In genomic region chr4:81919238-81919637, GRCh38 we compare ENCODE assay signal across 8 cellular contexts.
DNase-seq lines count a peak whose midpoint lies in the region; FAIRE-seq and TF ChIP-seq lines count a peak whose summit lies in the region.

No MANE protein-coding gene starts in this region.

- WGBS in iPS DF 6.9 (ENCODE audit: insufficient coverage, insufficient read length), result no CpG with 5 or more reads among the region's 4 CpGs

- H3K27me3 ChIP-seq in iPS DF 6.9 (ENCODE audit: control insufficient read depth, insufficient read depth, low read length), result no peaks in the 10 kb centered on the region

- no peaks in the 10 kb centered on the region for H3K4me1 ChIP-seq in iPS DF 6.9 (ENCODE audit: control insufficient read depth, insufficient read depth, low read length)

- DNase-seq in SIG-M5 treated with dmso at 0.1 percent for 504 hours (lab: John Stamatoyannopoulos, UW; ENCODE audit: unreplicated experiment), result peak; percentile 28
- DNase-seq in SIG-M5 (lab: John Stamatoyannopoulos, UW), result no peak
- DNase-seq in HEK293T (ENCODE audit: extremely low spot score), result peak; percentile 55
- peak; percentile 15 for DNase-seq in NCI-H82 treated with DMSO at 0.1 percent for 48 hours (lab: John Stamatoyannopoulos, UW; ENCODE audit: unreplicated experiment)
- peak; percentile 20 for DNase-seq in iPS DF 6.9 (ENCODE audit: low read depth, low spot score)
- no peak for DNase-seq in dermis blood vessel endothelial cell
- no peak for DNase-seq in posterior vena cava (ENCODE audit: low spot score)
- DNase-seq in GM12892 (ENCODE audit: insufficient read length), result no peak

- H3K27ac ChIP-seq in iPS DF 6.9 (ENCODE audit: low read length), result no peak overlapping the region

- POLR2A ChIA-PET in HEK293T (lab: Yijun Ruan, JAX), result no interaction called here

- intact Hi-C loops in posterior vena cava (cut with DNase I), result no loop called here

- CTCF ChIA-PET in HEK293T (lab: Yijun Ruan, JAX), result interaction anchor here (0.5 to 0.6 kb wide), 2 partner anchors 52 to 73 kb away, joined by 3 read pairs; no protein-coding TSS in a partner anchor

- H3K9me3 ChIP-seq in iPS DF 6.9 (ENCODE audit: control insufficient read depth, insufficient read depth, low read length), result no peaks in the 10 kb centered on the region

- H3K4me3 ChIP-seq in iPS DF 6.9 (ENCODE audit: low read length), result no peak overlapping the region

- no peaks in the 10 kb centered on the region for H3K36me3 ChIP-seq in iPS DF 6.9 (ENCODE audit: control insufficient read depth, insufficient read depth, low read length)

- no peak for TF ChIP-seq POLR2A in GM12892 (IDR thresholded peaks at IDR 0.05; ENCODE audit: low read depth, low read length)

- no peak for FAIRE-seq in GM12892 (lab: Jason Lieb, UNC)

TF ChIP-seq in HEK293T, 16 proteins besides CTCF, POLR2A, EP300 and RAD21:
- TF ChIP-seq ARNT (IDR thresholded peaks at IDR 0.05) (no peak), PKNOX1 (IDR thresholded peaks at IDR 0.05) (no peak)

Comparison
In these comparisons a context has a peak if more than half of its experiments do, and no peak if none do; other contexts are left out.
1. DNase-seq: peak in SIG-M5 treated with dmso at 0.1 percent for 504 hours (single experiment), HEK293T (single experiment), NCI-H82 treated with DMSO at 0.1 percent for 48 hours (single experiment) and iPS DF 6.9 (single experiment); none in SIG-M5 (single experiment), dermis blood vessel endothelial cell (single experiment), posterior vena cava (single experiment) and GM12892 (single experiment).